Comparison of ENCODE assay signal across 26 cellular contexts in the genomic region with DNA sequence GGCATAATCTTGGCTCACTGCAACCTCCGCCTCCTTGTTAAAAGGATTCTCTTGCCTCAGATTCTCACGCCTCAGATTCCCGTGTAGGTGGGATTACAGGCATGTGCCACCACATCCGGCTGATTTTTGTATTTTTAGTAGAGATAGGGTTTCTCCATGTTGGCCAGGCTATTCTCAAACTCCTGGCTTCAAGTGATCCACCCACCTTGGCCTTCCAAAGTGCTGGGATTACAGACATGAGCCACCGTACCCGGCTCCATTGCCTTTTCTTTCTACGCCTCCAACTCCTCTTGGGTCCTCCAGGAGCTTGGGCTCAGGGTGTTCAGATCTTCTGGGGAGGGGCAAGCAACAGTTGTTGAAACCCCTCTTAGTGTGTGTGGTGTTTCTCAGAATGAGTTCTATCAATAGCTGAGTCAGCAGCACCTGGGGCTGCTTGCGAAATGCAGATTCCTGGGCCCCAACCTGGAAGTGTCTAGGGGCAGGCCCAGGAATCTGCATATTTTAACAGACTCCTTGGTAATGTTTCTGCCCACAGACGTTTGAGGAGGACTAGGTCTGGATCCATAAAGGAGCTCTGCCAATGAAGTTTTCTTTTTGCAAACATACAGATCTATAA. TPM values are rescaled to one million over a fixed set of nuclear protein-coding genes. Genes with fewer than 3 reads are reported as not detected.
"Had no signal": no experiment of that assay in that cellular context is flagged by ENCODE, and none has a peak within 500 bp of the region (broad histone marks: within the 10 kb centered on the region; RNA-seq: fewer than 3 reads in every experiment).

No MANE protein-coding gene starts in this region.

- H3K27ac ChIP-seq: left ventricle myocardium inferior, spleen, upper lobe of left lung had no signal

- H3K4me3 ChIP-seq: left ventricle myocardium inferior, spleen, upper lobe of left lung had no signal

- H3K36me3 ChIP-seq: left ventricle myocardium inferior, spleen, upper lobe of left lung had no signal

- FAIRE-seq: endothelial cell of umbilical vein, frontal cortex had no signal

- H3K9me3 ChIP-seq: upper lobe of left lung had no signal

- ATAC-seq: activated T-cell treated with anti-CD3 and anti-CD28 coated beads, Interleukin-2, amount 50 U/mL, for 4 hours; effector memory CD8-positive, alpha-beta T cell; esophagus mucosa; natural killer cell treated with Interleukin-12 subunit alpha and Interleukin-12 subunit beta and Interleukin-15 and Interleukin-18, amount 100 ng/mL, for 72 hours; T-helper 17 cell had no signal

- DNase-seq: activated CD4-positive, alpha-beta T cell treated with anti-CD3 and anti-CD28 coated beads for 4 hours; activated CD4-positive, alpha-beta T cell treated with anti-CD3 and anti-CD28 coated beads, Interleukin-2, amount 50 U/mL, for 48 hours; activated CD4-positive, CD25-positive, alpha-beta regulatory T cell; activated CD8-positive, alpha-beta memory T cell treated with anti-CD3 and anti-CD28 coated beads, Interleukin-2, amount 50 U/mL, for 48 hours; activated naive CD4-positive, alpha-beta T cell treated with Interleukin-2 at 50 U/mL for 16 hours; activated T-cell treated with anti-CD3 and anti-CD28 coated beads, Interleukin-2, amount 50 U/mL, for 4 hours; anterior cingulate cortex; effector memory CD8-positive, alpha-beta T cell; hippocampal formation; left ventricle myocardium inferior; mammary epithelial cell; midbrain; retina; spleen; stimulated activated CD4-positive, alpha-beta T cell treated with anti-CD3 and anti-CD28 coated beads, Interleukin-4, amount 100 ng/mL, for 1 hour; stimulated activated naive CD4-positive, alpha-beta T cell treated with Interleukin-2 at 50 U/mL for 16 hours; SW 1271; T-helper 17 cell; upper lobe of left lung had no signal

RNA-seq across cellular contexts. Expression of a gene that starts 31.4 kb away (rescaled TPM):
- total RNA-seq: activated CD8-positive, alpha-beta memory T cell treated with anti-CD3 and anti-CD28 coated beads for 36 hours; activated T-cell treated with anti-CD3 and anti-CD28 coated beads, Interleukin-2, amount 50 U/mL, for 4 hours; activated T-helper 2 cell treated with anti-CD3 and anti-CD28 coated beads, Interferon-gamma antibody, Interleukin-2, Interleukin-4, amounts not matched to agents 10 μg/mL and 5 μg/mL and 100 μg/mL, durations not matched to agents 14 hours and 24 hours and 36 hours; endothelial cell of umbilical vein; natural killer cell treated with Interleukin-12 subunit alpha and Interleukin-12 subunit beta and Interleukin-15 and Interleukin-18, amount 100 ng/mL, for 72 hours; osteocyte had no signal
- polyA plus RNA-seq: endothelial cell of umbilical vein had no signal

RNA-seq across cellular contexts. Expression of a gene that starts 52.6 kb away (rescaled TPM):
- total RNA-seq: activated CD8-positive, alpha-beta memory T cell treated with anti-CD3 and anti-CD28 coated beads for 36 hours; activated T-helper 2 cell treated with anti-CD3 and anti-CD28 coated beads, Interferon-gamma antibody, Interleukin-2, Interleukin-4, amounts not matched to agents 10 μg/mL and 5 μg/mL and 100 μg/mL, durations not matched to agents 14 hours and 24 hours and 36 hours; natural killer cell treated with Interleukin-12 subunit alpha and Interleukin-12 subunit beta and Interleukin-15 and Interleukin-18, amount 100 ng/mL, for 72 hours; T-helper 17 cell had no signal
